8 cellular contexts compared by ENCODE assay signal in the genomic region with DNA sequence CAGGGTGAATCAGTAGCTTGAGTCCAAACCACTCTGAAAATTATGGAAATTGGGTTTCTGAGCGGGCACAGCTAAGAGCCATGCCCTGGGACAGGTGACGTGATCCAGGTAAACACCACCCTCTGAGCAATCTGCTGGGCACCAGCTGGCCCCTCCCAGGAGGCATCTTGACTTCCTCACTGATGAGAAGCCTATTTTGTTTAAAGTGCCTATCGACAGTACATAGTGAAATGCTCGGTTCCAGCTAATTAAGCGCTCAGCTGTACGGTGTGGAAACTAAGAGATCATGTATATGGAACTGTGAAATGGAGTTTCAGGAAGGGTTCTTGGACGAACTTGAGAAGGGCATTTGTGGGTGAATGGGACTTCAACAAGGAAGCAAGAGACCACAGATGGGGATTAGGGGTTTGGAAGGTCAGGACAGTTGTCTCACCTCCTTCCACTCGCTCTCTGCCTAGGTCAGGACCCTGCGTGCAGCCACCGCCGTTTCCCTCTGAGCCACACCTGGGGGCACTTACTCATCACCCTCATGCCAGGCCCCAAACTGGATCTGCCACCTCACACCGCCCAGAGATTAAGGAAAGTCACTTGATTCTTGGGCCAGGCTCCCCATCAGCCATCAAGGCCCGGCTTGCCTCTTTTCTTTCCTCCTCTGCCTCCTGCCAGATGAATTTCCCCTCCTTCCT. TPM values are rescaled to one million over a fixed set of nuclear protein-coding genes. Genes with fewer than 3 reads are reported as not detected.
DNase-seq lines count a peak whose midpoint lies in the region; ATAC-seq, FAIRE-seq and TF ChIP-seq lines count a peak whose summit lies in the region.

No MANE protein-coding gene starts in this region.

- H3K4me3 ChIP-seq in WERI-Rb-1 (ENCODE audit: low read depth, low read length) (no peak overlapping the region), gastroesophageal sphincter (no peak overlapping the region)

- TF ChIP-seq POLR2A in gastroesophageal sphincter (IDR thresholded peaks at IDR 0.05) (no peak), GM12892 (IDR thresholded peaks at IDR 0.05; ENCODE audit: low read depth, low read length) (no peak)

- no peak for TF ChIP-seq EP300 in gastroesophageal sphincter (IDR thresholded peaks at IDR 0.05)

- no peaks in the 10 kb centered on the region for H3K9me3 ChIP-seq in WERI-Rb-1 (ENCODE audit: severe bottlenecking)
- no peaks in the 10 kb centered on the region for H3K9me3 ChIP-seq in gastroesophageal sphincter

- TF ChIP-seq CTCF in WERI-Rb-1 (IDR thresholded peaks at IDR 0.05; ENCODE audit: low read depth, low read length) (no peak), gastroesophageal sphincter (IDR thresholded peaks at IDR 0.05) (no peak)

- peak; percentile 34 to 71 (median 70) for DNase-seq in NCI-H1417 (lab: John Stamatoyannopoulos, UW)
- no peak for DNase-seq in NCI-H1417 treated with DMSO at 0.1 percent for 48 hours (lab: John Stamatoyannopoulos, UW)
- no peak for DNase-seq in WERI-Rb-1
- peak; percentile 34 for DNase-seq in stimulated activated naive CD8-positive, alpha-beta T cell treated with anti-CD3 and anti-CD28 coated beads, Interleukin-15, Interleukin-2, amounts not matched to agents 100 U/mL and 50 U/mL, for 24 hours
- DNase-seq in activated gamma-delta T cell treated with Interleukin-2 at 50 U/mL for 16 hours, result no peak
- DNase-seq in GM12892 (ENCODE audit: insufficient read length), result no peak

- 83 to 90% methylated on average over 8 to 12 of the region's 13 CpGs for WGBS in gastroesophageal sphincter (ENCODE audit: low coverage in 1 of 2), 2 donors

- peaks cover 23 to 76% (median 60%) of the 10 kb centered on the region in 3 donors for H3K4me1 ChIP-seq in gastroesophageal sphincter

- ATAC-seq in gastroesophageal sphincter (no peak), GM18907 (IDR thresholded peaks at IDR 0.05; ENCODE audit: unreplicated experiment) (no peak)
- no peak for ATAC-seq in stimulated activated naive CD8-positive, alpha-beta T cell treated with anti-CD3 and anti-CD28 coated beads, Interleukin-15, Interleukin-2, amounts not matched to agents 100 U/mL and 50 U/mL, for 24 hours

- peak overlapping the region; percentile 9; the same call in 1 of the 2 replicates for H3K27ac ChIP-seq in WERI-Rb-1
- H3K27ac ChIP-seq in gastroesophageal sphincter, result peak overlapping the region; percentile 9 to 100 (median 98)

- FAIRE-seq in GM12892 (lab: Jason Lieb, UNC), result no peak

- H3K36me3 ChIP-seq in WERI-Rb-1, result no peaks in the 10 kb centered on the region
- H3K36me3 ChIP-seq in gastroesophageal sphincter, result peaks cover 0 to 8% of the 10 kb centered on the region in 2 donors

- H3K27me3 ChIP-seq in WERI-Rb-1 (ENCODE audit: insufficient read depth, low read depth, severe bottlenecking) (no peaks in the 10 kb centered on the region), gastroesophageal sphincter (no peaks in the 10 kb centered on the region)

RNA-seq across cellular contexts. Expression of gene ITPRIP, which starts 3.2 kb away (rescaled TPM):
- total RNA-seq in gastroesophageal sphincter, result 10 to 100 TPM; 18.1 to 31.5 (median 22.8) TPM
- 2.7 TPM for polyA plus RNA-seq in GM12892 (2012; ENCODE audit: missing spikeins)

RNA-seq across cellular contexts. Expression of gene CFAP58, which starts 18.5 kb away (rescaled TPM):
- 1 to 10 TPM in 3 of 4 donors, under 1 TPM in 1; 0.27 to 1.6 (median 1.3) TPM for total RNA-seq in gastroesophageal sphincter
- polyA plus RNA-seq in GM12892 (2012; ENCODE audit: missing spikeins), result 0.19 TPM

Comparison
In these comparisons a context has a peak if more than half of its experiments do, and no peak if none do; other contexts are left out.
1. DNase-seq: peak in NCI-H1417 (3 of 3) and stimulated activated naive CD8-positive, alpha-beta T cell treated with anti-CD3 and anti-CD28 coated beads, Interleukin-15, Interleukin-2, amounts not matched to agents 100 U/mL and 50 U/mL, for 24 hours (single experiment); none in NCI-H1417 treated with DMSO at 0.1 percent for 48 hours (single experiment), WERI-Rb-1 (single experiment), activated gamma-delta T cell treated with Interleukin-2 at 50 U/mL for 16 hours (single experiment) and GM12892 (single experiment).